ENCODE assay signal across 1 cellular context in genomic region chr1:25798666-25799345, GRCh38.
TF ChIP-seq lines count a peak whose summit lies in the region.

No MANE protein-coding gene starts in this region.

TF ChIP-seq in HepG2, 621 proteins besides CTCF, POLR2A, EP300 and RAD21 (continued from another document):
- TF ChIP-seq ZFP41 (CRISPR knock-in tag; IDR thresholded peaks at IDR 0.05; ENCODE audit: borderline replicate concordance) = no peak
- no peak for TF ChIP-seq KLF15 (CRISPR knock-in tag; IDR thresholded peaks at IDR 0.05; ENCODE audit: borderline replicate concordance)
- TF ChIP-seq IRF2 (CRISPR knock-in tag; IDR thresholded peaks at IDR 0.05) = no peak
- TF ChIP-seq MXI1 (IDR thresholded peaks at IDR 0.05; ENCODE audit: borderline replicate concordance, low read depth, low read length) = no peak
- no peak for TF ChIP-seq ZNF296 (CRISPR knock-in tag; conservative IDR thresholded peaks at IDR 0.05)
- no peak for TF ChIP-seq NKX3-1 (CRISPR knock-in tag; IDR thresholded peaks at IDR 0.05)
- TF ChIP-seq ZNF292 (CRISPR knock-in tag; IDR thresholded peaks at IDR 0.05; ENCODE audit: borderline replicate concordance, low read depth) = no peak
- no peak for TF ChIP-seq ZNF761 (CRISPR knock-in tag; conservative IDR thresholded peaks at IDR 0.05)
- TF ChIP-seq RBM22 (optimal IDR thresholded peaks at IDR 0.05; ENCODE audit: low read length) = no peak
- no peak for TF ChIP-seq CEBPB (IDR thresholded peaks at IDR 0.05; ENCODE audit: borderline replicate concordance, low read depth, low read length)
TF ChIP-seq in HepG2: peak in this region for 0.
